ENCODE assay signal across 1 cellular context in the genomic region with DNA sequence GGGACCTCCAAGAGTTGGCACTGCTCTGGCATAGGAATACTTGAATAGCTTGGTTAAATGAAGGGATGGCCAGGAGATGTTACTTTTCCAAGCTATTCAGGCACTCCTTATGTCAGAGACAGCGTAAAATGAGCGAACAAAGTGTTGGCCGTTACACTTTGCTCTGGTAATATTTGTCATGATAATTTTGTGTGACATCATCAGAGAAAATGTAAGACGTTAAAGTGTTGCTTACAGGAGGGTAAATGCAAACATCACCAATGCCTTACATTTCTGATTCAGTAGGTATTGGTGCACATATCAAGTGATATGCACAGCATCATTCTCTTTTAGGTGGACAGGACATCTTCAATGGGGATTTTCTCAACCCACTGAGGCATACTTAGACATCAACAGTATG.
TF ChIP-seq lines count a peak whose summit lies in the region.

No MANE protein-coding gene starts in this region.

TF ChIP-seq in K562, 482 proteins besides CTCF, POLR2A, EP300 and RAD21:
- no peak for TF ChIP-seq ESRRB (CRISPR knock-in tag; IDR thresholded peaks at IDR 0.05; ENCODE audit: borderline replicate concordance)
- TF ChIP-seq, protein P1, sequence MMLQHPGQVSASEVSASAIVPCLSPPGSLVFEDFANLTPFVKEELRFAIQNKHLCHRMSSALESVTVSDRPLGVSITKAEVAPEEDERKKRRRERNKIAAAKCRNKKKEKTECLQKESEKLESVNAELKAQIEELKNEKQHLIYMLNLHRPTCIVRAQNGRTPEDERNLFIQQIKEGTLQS (IDR thresholded peaks at IDR 0.05): 0 out of 2 replicates have a peak, but pooled peaks have one; percentile 25
- TF ChIP-seq, protein P1 (CRISPR knock-in tag; conservative IDR thresholded peaks at IDR 0.05): no peak
